ENCODE assay signal across 1 cellular context in the genomic region with DNA sequence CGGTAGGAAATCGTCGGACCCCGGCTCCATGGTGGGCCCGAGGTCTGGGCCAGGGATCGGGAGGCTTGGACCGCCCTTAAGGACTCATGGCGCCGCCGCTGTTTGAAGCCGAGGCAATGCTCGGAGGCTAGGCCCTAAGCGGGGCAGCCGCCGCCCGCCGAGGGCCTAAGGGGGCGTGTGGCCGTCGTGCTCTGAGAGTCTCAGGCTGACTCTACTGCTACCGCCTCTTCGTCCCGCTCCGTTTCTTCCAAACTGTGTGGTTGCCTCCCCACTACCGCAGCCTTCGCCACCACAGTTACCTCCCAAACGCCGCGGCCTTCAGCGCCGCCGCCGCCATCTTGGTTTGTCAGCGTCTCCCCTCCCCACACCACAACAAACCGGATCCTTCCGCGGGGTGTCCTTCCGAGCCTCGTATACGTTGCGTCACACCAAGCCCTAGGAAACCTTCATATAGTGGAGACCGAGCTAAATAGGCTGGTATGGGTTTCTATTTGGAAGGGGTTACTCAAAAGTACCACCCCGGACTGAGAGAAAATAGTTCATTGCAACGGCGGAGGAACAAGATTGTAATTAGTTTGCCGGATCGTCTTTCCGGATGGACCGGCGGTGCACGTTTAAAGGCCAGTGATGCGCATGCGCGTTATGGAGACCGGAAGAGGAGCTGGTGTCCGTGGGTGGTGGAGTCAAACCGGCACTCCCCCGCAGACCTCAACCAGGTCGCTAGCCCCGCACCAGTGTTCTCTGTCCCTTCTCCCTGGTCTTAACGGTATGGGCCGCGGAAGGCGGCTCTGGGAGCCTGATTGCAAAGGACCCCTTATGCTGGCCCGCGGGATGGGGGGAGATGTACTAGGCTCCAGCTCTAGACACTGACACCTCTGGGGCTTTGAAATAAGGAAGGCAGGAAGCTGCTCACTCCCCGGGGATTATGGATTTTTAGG.
TF ChIP-seq lines count a peak whose summit lies in the region.

A gene (minus strand): TSS at position 348 of the 938 bp plus-strand sequence. CDS start 318 bp downstream, at position 30.

TF ChIP-seq in K562, 482 proteins besides CTCF, POLR2A, EP300 and RAD21 (continued from another document and continues in another):
- TF ChIP-seq, protein P1, sequence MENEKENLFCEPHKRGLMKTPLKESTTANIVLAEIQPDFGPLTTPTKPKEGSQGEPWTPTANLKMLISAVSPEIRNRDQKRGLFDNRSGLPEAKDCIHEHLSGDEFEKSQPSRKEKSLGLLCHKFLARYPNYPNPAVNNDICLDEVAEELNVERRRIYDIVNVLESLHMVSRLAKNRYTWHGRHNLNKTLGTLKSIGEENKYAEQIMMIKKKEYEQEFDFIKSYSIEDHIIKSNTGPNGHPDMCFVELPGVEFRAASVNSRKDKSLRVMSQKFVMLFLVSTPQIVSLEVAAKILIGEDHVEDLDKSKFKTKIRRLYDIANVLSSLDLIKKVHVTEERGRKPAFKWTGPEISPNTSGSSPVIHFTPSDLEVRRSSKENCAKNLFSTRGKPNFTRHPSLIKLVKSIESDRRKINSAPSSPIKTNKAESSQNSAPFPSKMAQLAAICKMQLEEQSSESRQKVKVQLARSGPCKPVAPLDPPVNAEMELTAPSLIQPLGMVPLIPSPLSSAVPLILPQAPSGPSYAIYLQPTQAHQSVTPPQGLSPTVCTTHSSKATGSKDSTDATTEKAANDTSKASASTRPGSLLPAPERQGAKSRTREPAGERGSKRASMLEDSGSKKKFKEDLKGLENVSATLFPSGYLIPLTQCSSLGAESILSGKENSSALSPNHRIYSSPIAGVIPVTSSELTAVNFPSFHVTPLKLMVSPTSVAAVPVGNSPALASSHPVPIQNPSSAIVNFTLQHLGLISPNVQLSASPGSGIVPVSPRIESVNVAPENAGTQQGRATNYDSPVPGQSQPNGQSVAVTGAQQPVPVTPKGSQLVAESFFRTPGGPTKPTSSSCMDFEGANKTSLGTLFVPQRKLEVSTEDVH (IDR thresholded peaks at IDR 0.05; ENCODE audit: low read depth, partially characterized antibody) = peak; percentile 67
- TF ChIP-seq, protein P2, sequence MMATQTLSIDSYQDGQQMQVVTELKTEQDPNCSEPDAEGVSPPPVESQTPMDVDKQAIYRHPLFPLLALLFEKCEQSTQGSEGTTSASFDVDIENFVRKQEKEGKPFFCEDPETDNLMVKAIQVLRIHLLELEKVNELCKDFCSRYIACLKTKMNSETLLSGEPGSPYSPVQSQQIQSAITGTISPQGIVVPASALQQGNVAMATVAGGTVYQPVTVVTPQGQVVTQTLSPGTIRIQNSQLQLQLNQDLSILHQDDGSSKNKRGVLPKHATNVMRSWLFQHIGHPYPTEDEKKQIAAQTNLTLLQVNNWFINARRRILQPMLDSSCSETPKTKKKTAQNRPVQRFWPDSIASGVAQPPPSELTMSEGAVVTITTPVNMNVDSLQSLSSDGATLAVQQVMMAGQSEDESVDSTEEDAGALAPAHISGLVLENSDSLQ (IDR thresholded peaks at IDR 0.05) = no peak
- TF ChIP-seq PTTG1 (tag; IDR thresholded peaks at IDR 0.05; ENCODE audit: low read depth) (no peak), BHLHE40 (IDR thresholded peaks at IDR 0.05; ENCODE audit: low read length) (peak; percentile 83), RBM15 (IDR thresholded peaks at IDR 0.05; ENCODE audit: insufficient read depth, low read length) (no peak), DDX20 (tag; IDR thresholded peaks at IDR 0.05; ENCODE audit: low read depth) (no peak), EGR1 (conservative IDR thresholded peaks at IDR 0.05) (peak; percentile 97), TBP (optimal IDR thresholded peaks at IDR 0.05; ENCODE audit: low read depth, low read length) (peak; percentile 94), GATA2 (CRISPR knock-in tag; IDR thresholded peaks at IDR 0.05) (no peak), MYBL2 (IDR thresholded peaks at IDR 0.05; ENCODE audit: low read depth) (peak; percentile 25; the same call in 1 of the 2 replicates), MYBL2 (CRISPR knock-in tag; IDR thresholded peaks at IDR 0.05; ENCODE audit: borderline replicate concordance) (no peak), SUPT5H (IDR thresholded peaks at IDR 0.05) (peak; percentile 90), TOE1 (IDR thresholded peaks at IDR 0.05; ENCODE audit: borderline replicate concordance) (peak; percentile 75), TOE1 (CRISPR knock-in tag; IDR thresholded peaks at IDR 0.05; ENCODE audit: borderline replicate concordance, low read depth) (no peak), TRIM24 (IDR thresholded peaks at IDR 0.05) (peak; percentile 10 to 59; a peak in 2 of 4 replicates), MAZ (CRISPR knock-in tag; conservative IDR thresholded peaks at IDR 0.05 in 1 of 2, IDR thresholded peaks at IDR 0.05 in 1 of 2) (peak; percentile 69 to 70; a peak in 2 of 4 replicates), ETV1 (tag; conservative IDR thresholded peaks at IDR 0.05; ENCODE audit: low read depth) (peak; percentile 95), GABPA (tag; conservative IDR thresholded peaks at IDR 0.05; ENCODE audit: low read depth) (peak; percentile 80), ZNF174 (CRISPR knock-in tag; IDR thresholded peaks at IDR 0.05) (no peak), JUN (IDR thresholded peaks at IDR 0.05; ENCODE audit: borderline replicate concordance, low read depth, low read length) (0 out of 2 replicates have a peak, but pooled peaks have one; percentile 4), JUN (CRISPR knock-in tag; IDR thresholded peaks at IDR 0.05; ENCODE audit: borderline replicate concordance) (no peak), ATF7 (IDR thresholded peaks at IDR 0.05) (peak; percentile 87), POLR2G (IDR thresholded peaks at IDR 0.05; ENCODE audit: low read depth, low read length) (peak; percentile 94), SIN3B (IDR thresholded peaks at IDR 0.05; ENCODE audit: low read depth) (peak; percentile 67), MECOM (CRISPR knock-in tag; IDR thresholded peaks at IDR 0.05) (no peak), ZNF766 (CRISPR knock-in tag; conservative IDR thresholded peaks at IDR 0.05) (peak; percentile 62), RBFOX2 (IDR thresholded peaks at IDR 0.05; ENCODE audit: low read depth, low read length) (peak; percentile 91), NBN (IDR thresholded peaks at IDR 0.05; ENCODE audit: low read depth) (peak; percentile 90), ILK (tag; IDR thresholded peaks at IDR 0.05; ENCODE audit: borderline replicate concordance, low read depth) (no peak), ZNF77 (CRISPR knock-in tag; IDR thresholded peaks at IDR 0.05) (no peak), MYC (IDR thresholded peaks at IDR 0.05; ENCODE audit: low read depth, low read length) (peak; percentile 74; the same call in 1 of the 2 replicates), MYC (CRISPR knock-in tag; IDR thresholded peaks at IDR 0.05; ENCODE audit: borderline replicate concordance, low read depth) (peak; percentile 52; the same call in 1 of the 2 replicates), TAL1 (IDR thresholded peaks at IDR 0.05) (peak; percentile 37; the same call in 1 of the 2 replicates)
- TF ChIP-seq, protein P3, sequence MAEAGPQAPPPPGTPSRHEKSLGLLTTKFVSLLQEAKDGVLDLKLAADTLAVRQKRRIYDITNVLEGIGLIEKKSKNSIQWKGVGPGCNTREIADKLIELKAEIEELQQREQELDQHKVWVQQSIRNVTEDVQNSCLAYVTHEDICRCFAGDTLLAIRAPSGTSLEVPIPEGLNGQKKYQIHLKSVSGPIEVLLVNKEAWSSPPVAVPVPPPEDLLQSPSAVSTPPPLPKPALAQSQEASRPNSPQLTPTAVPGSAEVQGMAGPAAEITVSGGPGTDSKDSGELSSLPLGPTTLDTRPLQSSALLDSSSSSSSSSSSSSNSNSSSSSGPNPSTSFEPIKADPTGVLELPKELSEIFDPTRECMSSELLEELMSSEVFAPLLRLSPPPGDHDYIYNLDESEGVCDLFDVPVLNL (CRISPR knock-in tag; IDR thresholded peaks at IDR 0.05; ENCODE audit: low read depth) = 0 out of 2 replicates have a peak, but pooled peaks have one; percentile 49
- TF ChIP-seq, protein P4, sequence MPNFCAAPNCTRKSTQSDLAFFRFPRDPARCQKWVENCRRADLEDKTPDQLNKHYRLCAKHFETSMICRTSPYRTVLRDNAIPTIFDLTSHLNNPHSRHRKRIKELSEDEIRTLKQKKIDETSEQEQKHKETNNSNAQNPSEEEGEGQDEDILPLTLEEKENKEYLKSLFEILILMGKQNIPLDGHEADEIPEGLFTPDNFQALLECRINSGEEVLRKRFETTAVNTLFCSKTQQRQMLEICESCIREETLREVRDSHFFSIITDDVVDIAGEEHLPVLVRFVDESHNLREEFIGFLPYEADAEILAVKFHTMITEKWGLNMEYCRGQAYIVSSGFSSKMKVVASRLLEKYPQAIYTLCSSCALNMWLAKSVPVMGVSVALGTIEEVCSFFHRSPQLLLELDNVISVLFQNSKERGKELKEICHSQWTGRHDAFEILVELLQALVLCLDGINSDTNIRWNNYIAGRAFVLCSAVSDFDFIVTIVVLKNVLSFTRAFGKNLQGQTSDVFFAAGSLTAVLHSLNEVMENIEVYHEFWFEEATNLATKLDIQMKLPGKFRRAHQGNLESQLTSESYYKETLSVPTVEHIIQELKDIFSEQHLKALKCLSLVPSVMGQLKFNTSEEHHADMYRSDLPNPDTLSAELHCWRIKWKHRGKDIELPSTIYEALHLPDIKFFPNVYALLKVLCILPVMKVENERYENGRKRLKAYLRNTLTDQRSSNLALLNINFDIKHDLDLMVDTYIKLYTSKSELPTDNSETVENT (CRISPR knock-in tag; IDR thresholded peaks at IDR 0.05) = no peak
- TF ChIP-seq, protein P5, sequence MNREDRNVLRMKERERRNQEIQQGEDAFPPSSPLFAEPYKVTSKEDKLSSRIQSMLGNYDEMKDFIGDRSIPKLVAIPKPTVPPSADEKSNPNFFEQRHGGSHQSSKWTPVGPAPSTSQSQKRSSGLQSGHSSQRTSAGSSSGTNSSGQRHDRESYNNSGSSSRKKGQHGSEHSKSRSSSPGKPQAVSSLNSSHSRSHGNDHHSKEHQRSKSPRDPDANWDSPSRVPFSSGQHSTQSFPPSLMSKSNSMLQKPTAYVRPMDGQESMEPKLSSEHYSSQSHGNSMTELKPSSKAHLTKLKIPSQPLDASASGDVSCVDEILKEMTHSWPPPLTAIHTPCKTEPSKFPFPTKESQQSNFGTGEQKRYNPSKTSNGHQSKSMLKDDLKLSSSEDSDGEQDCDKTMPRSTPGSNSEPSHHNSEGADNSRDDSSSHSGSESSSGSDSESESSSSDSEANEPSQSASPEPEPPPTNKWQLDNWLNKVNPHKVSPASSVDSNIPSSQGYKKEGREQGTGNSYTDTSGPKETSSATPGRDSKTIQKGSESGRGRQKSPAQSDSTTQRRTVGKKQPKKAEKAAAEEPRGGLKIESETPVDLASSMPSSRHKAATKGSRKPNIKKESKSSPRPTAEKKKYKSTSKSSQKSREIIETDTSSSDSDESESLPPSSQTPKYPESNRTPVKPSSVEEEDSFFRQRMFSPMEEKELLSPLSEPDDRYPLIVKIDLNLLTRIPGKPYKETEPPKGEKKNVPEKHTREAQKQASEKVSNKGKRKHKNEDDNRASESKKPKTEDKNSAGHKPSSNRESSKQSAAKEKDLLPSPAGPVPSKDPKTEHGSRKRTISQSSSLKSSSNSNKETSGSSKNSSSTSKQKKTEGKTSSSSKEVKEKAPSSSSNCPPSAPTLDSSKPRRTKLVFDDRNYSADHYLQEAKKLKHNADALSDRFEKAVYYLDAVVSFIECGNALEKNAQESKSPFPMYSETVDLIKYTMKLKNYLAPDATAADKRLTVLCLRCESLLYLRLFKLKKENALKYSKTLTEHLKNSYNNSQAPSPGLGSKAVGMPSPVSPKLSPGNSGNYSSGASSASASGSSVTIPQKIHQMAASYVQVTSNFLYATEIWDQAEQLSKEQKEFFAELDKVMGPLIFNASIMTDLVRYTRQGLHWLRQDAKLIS (CRISPR knock-in tag; IDR thresholded peaks at IDR 0.05) = peak; percentile 69; the same call in 1 of the 2 replicates
- TF ChIP-seq, protein P6, sequence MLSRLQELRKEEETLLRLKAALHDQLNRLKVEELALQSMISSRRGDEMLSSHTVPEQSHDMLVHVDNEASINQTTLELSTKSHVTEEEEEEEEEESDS (CRISPR knock-in tag; IDR thresholded peaks at IDR 0.05) = no peak
- TF ChIP-seq, protein P7, sequence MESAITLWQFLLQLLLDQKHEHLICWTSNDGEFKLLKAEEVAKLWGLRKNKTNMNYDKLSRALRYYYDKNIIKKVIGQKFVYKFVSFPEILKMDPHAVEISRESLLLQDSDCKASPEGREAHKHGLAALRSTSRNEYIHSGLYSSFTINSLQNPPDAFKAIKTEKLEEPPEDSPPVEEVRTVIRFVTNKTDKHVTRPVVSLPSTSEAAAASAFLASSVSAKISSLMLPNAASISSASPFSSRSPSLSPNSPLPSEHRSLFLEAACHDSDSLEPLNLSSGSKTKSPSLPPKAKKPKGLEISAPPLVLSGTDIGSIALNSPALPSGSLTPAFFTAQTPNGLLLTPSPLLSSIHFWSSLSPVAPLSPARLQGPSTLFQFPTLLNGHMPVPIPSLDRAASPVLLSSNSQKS (CRISPR knock-in tag; IDR thresholded peaks at IDR 0.05) = no peak
- TF ChIP-seq, protein P8, sequence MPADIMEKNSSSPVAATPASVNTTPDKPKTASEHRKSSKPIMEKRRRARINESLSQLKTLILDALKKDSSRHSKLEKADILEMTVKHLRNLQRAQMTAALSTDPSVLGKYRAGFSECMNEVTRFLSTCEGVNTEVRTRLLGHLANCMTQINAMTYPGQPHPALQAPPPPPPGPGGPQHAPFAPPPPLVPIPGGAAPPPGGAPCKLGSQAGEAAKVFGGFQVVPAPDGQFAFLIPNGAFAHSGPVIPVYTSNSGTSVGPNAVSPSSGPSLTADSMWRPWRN (IDR thresholded peaks at IDR 0.05; ENCODE audit: low read depth) = peak; percentile 69
- TF ChIP-seq, protein P9, sequence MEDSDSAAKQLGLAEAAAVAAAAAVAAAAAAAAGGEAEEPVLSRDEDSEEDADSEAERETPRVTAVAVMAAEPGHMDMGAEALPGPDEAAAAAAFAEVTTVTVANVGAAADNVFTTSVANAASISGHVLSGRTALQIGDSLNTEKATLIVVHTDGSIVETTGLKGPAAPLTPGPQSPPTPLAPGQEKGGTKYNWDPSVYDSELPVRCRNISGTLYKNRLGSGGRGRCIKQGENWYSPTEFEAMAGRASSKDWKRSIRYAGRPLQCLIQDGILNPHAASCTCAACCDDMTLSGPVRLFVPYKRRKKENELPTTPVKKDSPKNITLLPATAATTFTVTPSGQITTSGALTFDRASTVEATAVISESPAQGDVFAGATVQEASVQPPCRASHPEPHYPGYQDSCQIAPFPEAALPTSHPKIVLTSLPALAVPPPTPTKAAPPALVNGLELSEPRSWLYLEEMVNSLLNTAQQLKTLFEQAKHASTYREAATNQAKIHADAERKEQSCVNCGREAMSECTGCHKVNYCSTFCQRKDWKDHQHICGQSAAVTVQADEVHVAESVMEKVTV (CRISPR knock-in tag; IDR thresholded peaks at IDR 0.05) = no peak
- TF ChIP-seq, protein P10, sequence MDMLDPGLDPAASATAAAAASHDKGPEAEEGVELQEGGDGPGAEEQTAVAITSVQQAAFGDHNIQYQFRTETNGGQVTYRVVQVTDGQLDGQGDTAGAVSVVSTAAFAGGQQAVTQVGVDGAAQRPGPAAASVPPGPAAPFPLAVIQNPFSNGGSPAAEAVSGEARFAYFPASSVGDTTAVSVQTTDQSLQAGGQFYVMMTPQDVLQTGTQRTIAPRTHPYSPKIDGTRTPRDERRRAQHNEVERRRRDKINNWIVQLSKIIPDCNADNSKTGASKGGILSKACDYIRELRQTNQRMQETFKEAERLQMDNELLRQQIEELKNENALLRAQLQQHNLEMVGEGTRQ (CRISPR knock-in tag; IDR thresholded peaks at IDR 0.05) = no peak
